ENCODE assay signal across 21 cellular contexts in the genomic region with DNA sequence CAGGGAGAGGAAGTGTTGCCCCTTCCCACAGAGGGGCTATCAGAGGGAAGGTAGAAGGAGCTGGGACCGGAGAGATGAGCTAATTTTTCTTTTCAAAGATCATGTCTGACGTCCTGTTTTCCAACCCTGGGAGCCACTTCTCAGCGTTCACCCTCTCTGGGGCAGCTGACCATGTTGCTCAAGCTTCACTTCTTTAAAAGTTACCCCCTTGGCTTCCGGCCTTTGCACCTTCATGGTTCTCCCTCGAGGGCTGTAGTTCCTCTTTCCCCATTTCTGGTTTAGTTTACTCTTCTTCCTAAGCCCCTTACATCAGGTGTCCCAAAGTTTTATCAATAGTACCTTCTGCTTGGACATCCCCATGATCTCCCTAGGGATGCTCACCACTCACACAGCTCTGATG. TPM values are rescaled to one million over a fixed set of nuclear protein-coding genes. Genes with fewer than 3 reads are reported as not detected.
DNase-seq lines count a peak whose midpoint lies in the region; ATAC-seq and TF ChIP-seq lines count a peak whose summit lies in the region.
"Had no signal": no experiment of that assay in that cellular context is flagged by ENCODE, and none has a peak within 500 bp of the region (broad histone marks: within the 10 kb centered on the region; RNA-seq: fewer than 3 reads in every experiment).

No MANE protein-coding gene starts in this region.

- peak overlapping the region; percentile 55 to 83 for H3K4me3 Mint-ChIP-seq in CD14-positive monocyte
- no peak overlapping the region for H3K4me3 Mint-ChIP-seq in activated CD4-positive, alpha-beta memory T cell treated with anti-CD3 and anti-CD28 coated beads, Interleukin-2, amount 10 ng/mL, durations not matched to agents 7 days and 5 days
- H3K4me3 Mint-ChIP-seq: activated CD8-positive, alpha-beta T cell treated with anti-CD3 and anti-CD28 coated beads for 36 hours; activated T-cell treated with anti-CD3 and anti-CD28 coated beads, Interleukin-2, amount 50 U/mL, for 72 hours had no signal

- intact Hi-C loops in CD14-positive monocyte (cut with micrococcal nuclease), result no loop called here

- H3K27ac Mint-ChIP-seq in CD14-positive monocyte, result peak overlapping the region; percentile 65 to 95 (median 90)
- no peak overlapping the region for H3K27ac Mint-ChIP-seq in activated CD4-positive, alpha-beta memory T cell treated with anti-CD3 and anti-CD28 coated beads, Interleukin-2, amount 10 ng/mL, durations not matched to agents 7 days and 5 days
- H3K27ac Mint-ChIP-seq: activated CD8-positive, alpha-beta T cell treated with anti-CD3 and anti-CD28 coated beads for 36 hours; activated T-cell treated with anti-CD3 and anti-CD28 coated beads, Interleukin-2, amount 50 U/mL, for 72 hours had no signal

- peaks cover 59% of the 10 kb centered on the region for H3K4me1 Mint-ChIP-seq in CD14-positive monocyte
- peaks cover 26% of the 10 kb centered on the region for H3K4me1 Mint-ChIP-seq in activated CD4-positive, alpha-beta memory T cell treated with anti-CD3 and anti-CD28 coated beads, Interleukin-2, amount 10 ng/mL, durations not matched to agents 7 days and 5 days

- CTCF ChIA-PET in activated CD4-positive, alpha-beta memory T cell treated with anti-CD3 and anti-CD28 coated beads, Interleukin-2, amount 10 ng/mL, durations not matched to agents 7 days and 5 days (lab: Charles Lee), result no interaction called here

- H3K27me3 Mint-ChIP-seq in CD14-positive monocyte (ENCODE audit: low read depth in 3 of 3), result peaks cover 6 to 27% (median 22%) of the 10 kb centered on the region in 3 donors
- no peaks in the 10 kb centered on the region for H3K27me3 Mint-ChIP-seq in activated CD4-positive, alpha-beta memory T cell treated with anti-CD3 and anti-CD28 coated beads, Interleukin-2, amount 10 ng/mL, durations not matched to agents 7 days and 5 days
- H3K27me3 Mint-ChIP-seq: activated CD8-positive, alpha-beta T cell treated with anti-CD3 and anti-CD28 coated beads for 36 hours had no signal

- POLR2A ChIA-PET in activated CD4-positive, alpha-beta memory T cell treated with anti-CD3 and anti-CD28 coated beads, Interleukin-2, amount 10 ng/mL, durations not matched to agents 7 days and 5 days (lab: Charles Lee), result no interaction called here

- no peak for ATAC-seq in GM19351 (IDR thresholded peaks at IDR 0.05; ENCODE audit: unreplicated experiment)
- ATAC-seq: activated CD8-positive, alpha-beta T cell treated with anti-CD3 and anti-CD28 coated beads for 36 hours; activated T-cell treated with anti-CD3 and anti-CD28 coated beads, Interleukin-2, amount 50 U/mL, for 72 hours; HCT116; K562; PC-3; sciatic nerve had no signal

- peaks cover 0 to 2% (median 0%) of the 10 kb centered on the region in 7 donors for H3K9me3 Mint-ChIP-seq in CD14-positive monocyte
- no peaks in the 10 kb centered on the region for H3K9me3 Mint-ChIP-seq in activated CD4-positive, alpha-beta memory T cell treated with anti-CD3 and anti-CD28 coated beads, Interleukin-2, amount 10 ng/mL, durations not matched to agents 7 days and 5 days
- H3K9me3 Mint-ChIP-seq: activated CD8-positive, alpha-beta T cell treated with anti-CD3 and anti-CD28 coated beads for 36 hours had no signal

- peak; percentile 90 for DNase-seq in CD14-positive monocyte (ENCODE audit: low spot score)
- peak; percentile 12 for DNase-seq in KG1 (lab: John Stamatoyannopoulos, UW)
- peak; percentile 60 for DNase-seq in SIG-M5 (lab: John Stamatoyannopoulos, UW)
- peak; percentile 26 for DNase-seq in midbrain (lab: John Stamatoyannopoulos, UW)
- no peak for DNase-seq in NCI-H2227 (lab: John Stamatoyannopoulos, UW; ENCODE audit: unreplicated experiment)
- DNase-seq in HUDEP-2 (lab: John Stamatoyannopoulos, UW; ENCODE audit: unreplicated experiment in 76 of 76), result no peak
- DNase-seq in activated CD4-positive, alpha-beta memory T cell treated with anti-CD3 and anti-CD28 coated beads, Interleukin-2, amount 10 ng/mL, durations not matched to agents 7 days and 5 days, result no peak
- DNase-seq: activated CD8-positive, alpha-beta T cell treated with anti-CD3 and anti-CD28 coated beads for 36 hours; activated T-cell treated with anti-CD3 and anti-CD28 coated beads, Interleukin-2, amount 50 U/mL, for 72 hours; caudate nucleus; effector CD4-positive, alpha-beta T cell; heart left ventricle; mammary epithelial cell; NCI-H1436 treated with DMSO at 0.1 percent for 48 hours; PC-3; SK-N-SH; stimulated activated CD4-positive, alpha-beta T cell treated with anti-CD3 and anti-CD28 coated beads, Interleukin-2, amount 100 ng/mL, for 24 hours had no signal

- H3K36me3 Mint-ChIP-seq in CD14-positive monocyte, result peaks cover 0 to 6% of the 10 kb centered on the region in 2 donors
- H3K36me3 Mint-ChIP-seq in activated CD4-positive, alpha-beta memory T cell treated with anti-CD3 and anti-CD28 coated beads, Interleukin-2, amount 10 ng/mL, durations not matched to agents 7 days and 5 days (ENCODE audit: low read depth), result no peaks in the 10 kb centered on the region

- no peak for TF ChIP-seq CTCF in CD14-positive monocyte (IDR thresholded peaks at IDR 0.05)

RNA-seq across cellular contexts. Expression of gene CSF1, which starts 23.8 kb away (rescaled TPM):
- polyA plus RNA-seq in CD14-positive monocyte, result under 1 TPM; 0.11 to 0.38 TPM
- 10 to 100 TPM; 89.4 to 94.2 TPM for total RNA-seq in activated CD4-positive, alpha-beta memory T cell treated with anti-CD3 and anti-CD28 coated beads, Interleukin-2, amount 10 ng/mL, durations not matched to agents 7 days and 5 days

Comparison
In these comparisons a context has a peak if more than half of its experiments do, and no peak if none do; other contexts are left out.
1. DNase-seq: peak in CD14-positive monocyte (single experiment), KG1 (single experiment), SIG-M5 (single experiment) and midbrain (single experiment); none in NCI-H2227 (single experiment), HUDEP-2 (0 of 76) and activated CD4-positive, alpha-beta memory T cell treated with anti-CD3 and anti-CD28 coated beads, Interleukin-2, amount 10 ng/mL, durations not matched to agents 7 days and 5 days (single experiment).